Comparison of ENCODE assay signal across 8 cellular contexts in the genomic region with DNA sequence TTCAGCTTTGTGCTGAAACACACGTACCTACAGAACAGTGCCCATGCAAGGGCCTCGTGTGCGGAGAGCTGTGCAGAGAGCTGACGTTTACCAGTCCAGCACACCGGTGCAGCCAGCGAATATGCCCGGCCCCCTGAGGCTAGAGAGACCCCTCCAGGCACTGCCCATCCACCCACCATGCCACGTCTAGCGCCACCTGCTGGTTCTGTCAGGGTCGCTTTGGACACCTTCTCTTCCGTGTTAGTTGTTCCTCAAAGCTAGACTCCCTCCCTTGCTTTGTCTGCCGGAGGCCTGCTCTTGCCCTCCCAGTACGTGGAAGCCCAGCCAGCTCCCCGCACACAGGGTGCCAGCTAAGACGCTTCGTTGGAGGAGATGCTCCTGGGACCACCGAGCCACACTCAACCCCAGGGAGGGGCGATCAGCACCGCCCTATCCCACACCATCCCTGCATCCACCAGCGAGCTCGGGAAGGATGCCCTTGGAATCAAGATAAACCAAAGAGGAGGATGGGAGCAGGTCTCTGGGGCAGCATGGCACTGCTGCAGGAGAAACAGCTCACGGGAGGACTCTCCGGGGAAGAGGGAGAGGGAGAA.
DNase-seq lines count a peak whose midpoint lies in the region; ATAC-seq and TF ChIP-seq lines count a peak whose summit lies in the region.

No MANE protein-coding gene starts in this region.

- H3K79me2 ChIP-seq in OCI-LY3 (ENCODE audit: low read length), result no peaks in the 10 kb centered on the region

- no peaks in the 10 kb centered on the region for H4K20me1 ChIP-seq in OCI-LY3 (ENCODE audit: insufficient read depth, low read length)

- H3K27ac ChIP-seq in OCI-LY3 (ENCODE audit: low read length), result no peak overlapping the region

- no peaks in the 10 kb centered on the region; the same call in 1 of the 2 replicates for H3K27me3 ChIP-seq in OCI-LY3 (ENCODE audit: low read depth, low read length)

- TF ChIP-seq CTCF in GM10248 (IDR thresholded peaks at IDR 0.05; ENCODE audit: control extremely low read depth, extremely low read depth, low read depth, missing control alignments) (peak; percentile 54), OCI-LY3 (IDR thresholded peaks at IDR 0.05; ENCODE audit: low read depth, low read length) (peak; percentile 84)

- H3K9me3 ChIP-seq in OCI-LY3 (ENCODE audit: insufficient read depth, low read length), result no peaks in the 10 kb centered on the region

- H3K4me3 ChIP-seq in OCI-LY3 (ENCODE audit: low read length), result no peak overlapping the region

- H2AFZ ChIP-seq in OCI-LY3 (ENCODE audit: low read depth, low read length), result no peak overlapping the region

- no peaks in the 10 kb centered on the region for H3K36me3 ChIP-seq in OCI-LY3 (replicated peaks; ENCODE audit: low read depth, low read length)

- H3K9ac ChIP-seq in OCI-LY3 (ENCODE audit: low read length), result no peak overlapping the region

- POLR2A ChIA-PET in GM10248 (lab: Yijun Ruan, JAX), result no interaction called here

- DNase-seq in GM10248 (ENCODE audit: extremely low spot score), result peak; percentile 61
- peak; percentile 50 for DNase-seq in activated naive CD4-positive, alpha-beta T cell treated with anti-CD3 and anti-CD28 coated beads, Interleukin-2, amount 50 U/mL, for 16 hours
- DNase-seq in iris pigment epithelial cell (ENCODE audit: low read depth), result peak; percentile 15
- DNase-seq in stimulated activated CD8-positive, alpha-beta memory T cell treated with anti-CD3 and anti-CD28 coated beads, Interleukin-4, amount 100 ng/mL, for 24 hours (ENCODE audit: low read depth), result peak; percentile 22

- no peak overlapping the region for H3K4me2 ChIP-seq in OCI-LY3 (ENCODE audit: low read length)

- H3K4me1 ChIP-seq in OCI-LY3 (ENCODE audit: low read length), result no peaks in the 10 kb centered on the region

- CTCF ChIA-PET in GM10248 (lab: Yijun Ruan, JAX), result interaction anchor here (0.6 to 3.0 kb wide), 13 partner anchors 8 to 214 kb away, joined by 3 to 13 read pairs (median 4); no protein-coding TSS in a partner anchor

- ATAC-seq in GM21367 (IDR thresholded peaks at IDR 0.05; ENCODE audit: unreplicated experiment) (no peak), HG03520 (IDR thresholded peaks at IDR 0.05; ENCODE audit: unreplicated experiment) (no peak), HG03175 (IDR thresholded peaks at IDR 0.05; ENCODE audit: unreplicated experiment) (no peak)
